In the genomic region with DNA sequence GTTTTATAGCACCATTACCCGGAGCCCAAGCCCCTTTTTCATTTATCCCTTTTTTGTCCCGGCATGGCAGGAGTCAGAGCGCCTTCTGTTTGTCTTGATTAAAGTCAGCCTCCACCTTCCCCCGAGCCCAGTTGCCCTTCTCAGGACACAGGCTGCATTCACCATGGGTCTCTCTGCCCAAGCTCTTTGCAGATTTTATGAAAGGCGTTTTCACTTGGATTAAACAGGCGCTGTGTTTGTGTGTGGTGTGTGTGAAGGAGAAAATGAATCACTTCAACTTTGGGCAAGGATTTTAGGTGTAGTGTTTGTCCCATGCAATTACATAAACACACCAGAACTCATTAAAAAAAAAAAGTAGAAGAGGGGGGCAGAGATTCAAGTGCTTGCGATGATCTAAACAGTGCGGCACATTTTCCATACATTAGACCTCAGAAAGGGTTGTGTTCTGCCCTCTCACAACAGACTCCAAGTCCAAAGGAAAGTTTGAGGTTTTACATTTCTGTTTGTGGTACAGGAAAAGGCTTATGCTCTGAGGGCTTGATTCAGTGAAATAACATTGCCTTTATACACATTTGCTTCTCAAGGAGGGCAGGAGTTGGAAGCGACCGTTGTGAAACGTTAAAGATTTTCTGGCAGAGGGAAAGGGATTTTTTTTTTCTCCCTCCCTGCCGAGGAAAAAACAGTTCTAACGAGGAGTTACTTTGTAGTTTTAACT, we compare ENCODE assay signal across 13 cellular contexts. TPM values are rescaled to one million over a fixed set of nuclear protein-coding genes. Genes with fewer than 3 reads are reported as not detected.
A peak's percentile ranks its signal among the peaks of the same experiment; 100 is the strongest.
DNase-seq lines count a peak whose midpoint lies in the region; ATAC-seq and TF ChIP-seq lines count a peak whose summit lies in the region.
"Had no signal": no experiment of that assay in that cellular context is flagged by ENCODE, and none has a peak within 500 bp of the region (broad histone marks: within the 10 kb centered on the region; RNA-seq: fewer than 3 reads in every experiment).

No MANE protein-coding gene starts in this region.

- H4K20me1 ChIP-seq in neural progenitor cell (ENCODE audit: low read depth): no peaks in the 10 kb centered on the region

- DNase-seq in fibroblast of the aortic adventitia (ENCODE audit: low read depth) (peak; percentile 56), neural progenitor cell (ENCODE audit: low spot score) (peak; percentile 50), transverse colon (no peak), omental fat pad (ENCODE audit: low spot score) (no peak)
- no peak for DNase-seq in CD8-positive, alpha-beta T cell
- no peak for DNase-seq in activated naive CD4-positive, alpha-beta T cell treated with anti-CD3 and anti-CD28 coated beads, Interleukin-2, amount 50 U/mL, for 16 hours
- DNase-seq: activated B cell treated with CpG ODN at 0.5 μM for 24 hours; CD4-positive, CD25-positive, alpha-beta regulatory T cell; GOT3; left colon; NCI-H2081 treated with DMSO at 0.1 percent for 48 hours had no signal

- TF ChIP-seq CTCF in WI38 (IDR thresholded peaks at IDR 0.05; ENCODE audit: low read depth, low read length) (no peak), fibroblast of the aortic adventitia (IDR thresholded peaks at IDR 0.05; ENCODE audit: insufficient read depth, low read length) (no peak), neural progenitor cell (IDR thresholded peaks at IDR 0.05) (no peak), transverse colon (IDR thresholded peaks at IDR 0.05) (no peak), omental fat pad (IDR thresholded peaks at IDR 0.05) (no peak)
- no peak for TF ChIP-seq CTCF in CD8-positive, alpha-beta T cell (IDR thresholded peaks at IDR 0.05)

- H3K36me3 Mint-ChIP-seq in neural progenitor cell: no peaks in the 10 kb centered on the region
- no peaks in the 10 kb centered on the region for H3K36me3 Mint-ChIP-seq in CD8-positive, alpha-beta T cell
- H3K36me3 Mint-ChIP-seq: CD4-positive, CD25-positive, alpha-beta regulatory T cell had no signal

- ATAC-seq in CD8-positive, alpha-beta T cell: no peak
- no peak for ATAC-seq in omental fat pad (ENCODE audit: low FRiP score)
- ATAC-seq: left colon had no signal

- peaks cover 18% of the 10 kb centered on the region for H3K4me1 ChIP-seq in neural progenitor cell
- peaks cover 0 to 9% (median 0%) of the 10 kb centered on the region in 4 donors for H3K4me1 ChIP-seq in transverse colon
- H3K4me1 ChIP-seq in CD8-positive, alpha-beta T cell (ENCODE audit: insufficient read depth, low read length): no peaks in the 10 kb centered on the region

- H3K27me3 Mint-ChIP-seq in neural progenitor cell (ENCODE audit: insufficient read depth, low read depth): peaks cover 2% of the 10 kb centered on the region
- peaks cover 32% of the 10 kb centered on the region for H3K27me3 Mint-ChIP-seq in CD8-positive, alpha-beta T cell (ENCODE audit: low read depth)

- no peaks in the 10 kb centered on the region for H3K36me3 ChIP-seq in neural progenitor cell
- no peaks in the 10 kb centered on the region for H3K36me3 ChIP-seq in transverse colon
- H3K36me3 ChIP-seq in CD8-positive, alpha-beta T cell (ENCODE audit: insufficient read depth, low read length): no peaks in the 10 kb centered on the region

- H3K79me2 ChIP-seq in neural progenitor cell (ENCODE audit: low read depth): no peaks in the 10 kb centered on the region

- in situ Hi-C loops in transverse colon (cut with MboI; ENCODE audit: low pct_ligation_motif_present in 1 of 4, low pct_unique_long_range_greater_than_20kb in 1 of 4, low sequenced_read_pairs in 3 of 4): no loop called here

- H3K9me3 ChIP-seq in neural progenitor cell (ENCODE audit: low read depth) (no peaks in the 10 kb centered on the region), transverse colon (no peaks in the 10 kb centered on the region)
- H3K9me3 ChIP-seq in CD8-positive, alpha-beta T cell (ENCODE audit: low read length): no peaks in the 10 kb centered on the region

- no peaks in the 10 kb centered on the region for H3K9me3 Mint-ChIP-seq in neural progenitor cell
- H3K9me3 Mint-ChIP-seq in CD8-positive, alpha-beta T cell: no peaks in the 10 kb centered on the region
- H3K9me3 Mint-ChIP-seq: activated B cell treated with CpG ODN at 0.5 μM for 24 hours had no signal

- TF ChIP-seq EP300 in transverse colon (IDR thresholded peaks at IDR 0.05; ENCODE audit: low read depth): no peak

- peaks cover 19% of the 10 kb centered on the region for H3K4me1 Mint-ChIP-seq in neural progenitor cell
- H3K4me1 Mint-ChIP-seq in CD8-positive, alpha-beta T cell (ENCODE audit: low read depth): peaks cover 1% of the 10 kb centered on the region
- H3K4me1 Mint-ChIP-seq: activated B cell treated with CpG ODN at 0.5 μM for 24 hours; CD4-positive, CD25-positive, alpha-beta regulatory T cell had no signal

- H3K4me2 ChIP-seq in neural progenitor cell: peak overlapping the region; percentile 46

- WGBS in transverse colon (ENCODE audit: low coverage in 1 of 2), 2 donors: 28 to 38% methylated on average over 12 to 13 of the region's 13 CpGs

- no peak overlapping the region for H3K4me3 Mint-ChIP-seq in neural progenitor cell
- no peak overlapping the region for H3K4me3 Mint-ChIP-seq in CD8-positive, alpha-beta T cell
- H3K4me3 Mint-ChIP-seq: activated B cell treated with CpG ODN at 0.5 μM for 24 hours; CD4-positive, CD25-positive, alpha-beta regulatory T cell had no signal

- intact Hi-C loops in transverse colon (cut with DNase I; ENCODE audit: low total_unique reads): no loop called here
- intact Hi-C loops in CD8-positive, alpha-beta T cell (cut with DNase I, micrococcal nuclease): no loop called here

- no peak overlapping the region for H3K9ac ChIP-seq in neural progenitor cell

- POLR2A ChIA-PET in CD8-positive, alpha-beta T cell (lab: Charles Lee): no interaction called here

- H3K27me3 ChIP-seq in neural progenitor cell: no peaks in the 10 kb centered on the region
- H3K27me3 ChIP-seq in transverse colon: no peaks in the 10 kb centered on the region
- H3K27me3 ChIP-seq in CD8-positive, alpha-beta T cell (ENCODE audit: insufficient read depth, low read length): no peaks in the 10 kb centered on the region

- no peak for TF ChIP-seq POLR2A in transverse colon (IDR thresholded peaks at IDR 0.05)

- no peak overlapping the region for H3K27ac ChIP-seq in neural progenitor cell
- H3K27ac ChIP-seq in transverse colon: peak overlapping the region; percentile 34 to 61 (median 57)
- H3K27ac ChIP-seq in CD8-positive, alpha-beta T cell (ENCODE audit: low read depth, low read length): no peak overlapping the region

- CTCF ChIA-PET in CD8-positive, alpha-beta T cell (lab: Charles Lee): interaction anchor here (1.0 kb wide), 1 partner anchor 26 kb away, joined by 3 read pairs; no protein-coding TSS in a partner anchor

- H3K4me3 ChIP-seq in WI38 (ENCODE audit: low read depth, low read length) (peak overlapping the region; percentile 59), fibroblast of the aortic adventitia (ENCODE audit: low read depth, low read length) (peak overlapping the region; percentile 42), neural progenitor cell (no peak overlapping the region), transverse colon (peak overlapping the region in 2 of 4 donors; percentile 13 to 35)
- no peak overlapping the region for H3K4me3 ChIP-seq in CD8-positive, alpha-beta T cell (ENCODE audit: low read depth, low read length)

- no peak overlapping the region for H3K27ac Mint-ChIP-seq in neural progenitor cell
- H3K27ac Mint-ChIP-seq in CD8-positive, alpha-beta T cell: no peak overlapping the region
- H3K27ac Mint-ChIP-seq: activated B cell treated with CpG ODN at 0.5 μM for 24 hours had no signal

- H3F3A ChIP-seq in neural progenitor cell (ENCODE audit: low read depth): no peaks in the 10 kb centered on the region

- H2AFZ ChIP-seq in neural progenitor cell (replicated peaks): peak overlapping the region; percentile 21

RNA-seq across cellular contexts. Expression of a gene that starts 14.5 kb away (rescaled TPM):
- total RNA-seq in fibroblast of the aortic adventitia (ENCODE audit: low replicate concordance) (0.65 and 1.4 TPM in 2 replicates), neural progenitor cell (ENCODE audit: low replicate concordance) (0.09 TPM in 1 of 2 replicates, not detected in the other), transverse colon (10 to 100 TPM in 3 of 4 donors, 1 to 10 TPM in 1; 5.2 to 40.0 (median 22.3) TPM), omental fat pad (10 to 100 TPM; 22.7 to 45.8 (median 34.4) TPM)
- 100 to 1,000 TPM; 165 to 167 TPM for total RNA-seq in CD8-positive, alpha-beta T cell
- total RNA-seq: LHCN-M2 had no signal

RNA-seq across cellular contexts. Expression of a gene that starts 48.1 kb away (rescaled TPM):
- 4.0 TPM in 1 of 2 replicates, not detected in the other for total RNA-seq in fibroblast of the aortic adventitia (ENCODE audit: low replicate concordance)
- total RNA-seq in neural progenitor cell (ENCODE audit: low replicate concordance): 1.9 TPM in 1 of 2 replicates, not detected in the other
- total RNA-seq in transverse colon: not detected
- total RNA-seq in CD8-positive, alpha-beta T cell: not detected
- 1 to 10 TPM in 1 of 4 donors, under 1 TPM in 1, not detected in 2; 0.48 to 1.1 TPM for total RNA-seq in omental fat pad
- total RNA-seq: left colon had no signal

Comparison
In these comparisons a context has a peak if more than half of its experiments do, and no peak if none do; other contexts are left out.
1. H3K4me3 ChIP-seq: peak in WI38 (single experiment) and fibroblast of the aortic adventitia (single experiment); none in neural progenitor cell (single experiment) and CD8-positive, alpha-beta T cell (single experiment).
2. DNase-seq: peak in fibroblast of the aortic adventitia (single experiment) and neural progenitor cell (single experiment); none in transverse colon (single experiment), CD8-positive, alpha-beta T cell (0 of 7), omental fat pad (single experiment) and activated naive CD4-positive, alpha-beta T cell treated with anti-CD3 and anti-CD28 coated beads, Interleukin-2, amount 50 U/mL, for 16 hours (single experiment).
3. H3K27ac ChIP-seq: peak in transverse colon (4 of 4); none in neural progenitor cell (single experiment) and CD8-positive, alpha-beta T cell (single experiment).